Comparison of ENCODE assay signal across 8 cellular contexts in the genomic region with DNA sequence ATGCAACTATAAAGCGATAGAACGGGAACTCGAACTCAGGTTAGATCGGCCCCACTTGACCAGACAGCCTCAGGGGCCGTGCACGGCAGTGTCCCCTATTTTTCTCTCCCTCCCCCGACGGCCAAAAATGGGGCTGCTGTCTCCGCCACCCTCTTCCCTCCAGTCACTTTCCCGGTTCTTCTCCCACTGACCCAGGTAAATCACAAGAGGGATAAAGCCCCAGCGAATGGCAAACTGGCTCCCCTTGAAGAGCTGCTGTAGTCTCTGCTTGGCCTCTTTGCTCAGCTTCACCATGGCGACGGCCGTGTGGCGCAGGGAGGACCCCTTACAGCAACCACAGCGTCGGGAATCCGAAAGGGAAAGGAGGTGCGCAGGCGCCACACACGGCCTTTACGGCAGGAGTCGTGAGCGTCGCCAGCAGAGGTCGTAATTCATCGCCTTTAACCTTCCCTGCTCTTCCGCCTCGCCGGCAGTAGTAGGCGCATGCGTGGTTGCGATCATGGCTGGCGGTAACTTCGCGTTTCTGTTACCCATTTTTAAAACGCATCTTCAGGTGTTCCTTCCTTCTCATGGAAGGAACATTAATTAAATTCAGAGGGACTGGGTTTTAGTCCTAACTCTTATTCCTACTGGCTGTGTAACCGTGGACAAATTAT. TPM values are rescaled to one million over a fixed set of nuclear protein-coding genes. Genes with fewer than 3 reads are reported as not detected.
A peak's percentile ranks its signal among the peaks of the same experiment; 100 is the strongest.
DNase-seq lines count a peak whose midpoint lies in the region; ATAC-seq and TF ChIP-seq lines count a peak whose summit lies in the region.

TSS of gene TOMM7 (minus strand) at position 364 of the 656 bp plus-strand sequence. CDS start at position 294, 70 bp downstream.

- H3K4me1 ChIP-seq in left lung, result peaks cover 0 to 29% of the 10 kb centered on the region in 2 donors

- H3K9me3 ChIP-seq in left lung, result no peaks in the 10 kb centered on the region

- peak within 1 kb of the TSS; percentile 60 to 83 for H3K27ac ChIP-seq in left lung

- peak; percentile 98 for DNase-seq in CD1c-positive myeloid dendritic cell (ENCODE audit: extremely low spot score)
- peak; percentile 96 for DNase-seq in NCI-H774 (lab: John Stamatoyannopoulos, UW)
- DNase-seq in activated CD4-positive, alpha-beta T cell treated with anti-CD3 and anti-CD28 coated beads, Interleukin-2, amount 50 U/mL, for 4 hours, result peak; percentile 81
- DNase-seq in dermis blood vessel endothelial cell, result peak; percentile 98
- DNase-seq in left lung, result peak; percentile 92 to 95
- peak; percentile 74 to 82 for DNase-seq in stimulated activated CD4-positive, alpha-beta T cell treated with anti-CD3 and anti-CD28 coated beads, Interleukin-2, amount 100 ng/mL, for 48 hours

- peak; percentile 41 to 55 for TF ChIP-seq CTCF in left lung (IDR thresholded peaks at IDR 0.05)

- peaks cover 0 to 15% of the 10 kb centered on the region in 2 donors for H3K27me3 ChIP-seq in left lung

- intact Hi-C loops in left lung (cut with DNase I), result no loop called here

- H3K4me3 ChIP-seq in left lung, result peak within 1 kb of the TSS; percentile 50 to 84

- peaks cover 0 to 5% of the 10 kb centered on the region in 2 donors for H3K36me3 ChIP-seq in left lung

- ATAC-seq in GM19395 (IDR thresholded peaks at IDR 0.05; ENCODE audit: unreplicated experiment) (peak; percentile 80), HG03565 (IDR thresholded peaks at IDR 0.05; ENCODE audit: unreplicated experiment) (peak; percentile 80), left lung (peak; percentile 99)

RNA-seq across cellular contexts. Expression of gene TOMM7, which starts in this region (rescaled TPM):
- total RNA-seq in dermis blood vessel endothelial cell, result 69.8 and 111 TPM in 2 replicates
- total RNA-seq in left lung, result 100 to 1,000 TPM; 234 to 278 TPM

Comparison
In these comparisons a context has a peak if more than half of its experiments do, and no peak if none do; other contexts are left out.
1. Peak in every context shown above with its lines: DNase-seq, ATAC-seq, H3K4me3 ChIP-seq and H3K27ac ChIP-seq.